15 cellular contexts compared by ENCODE assay signal in genomic region chr2:37263839-37264238, GRCh38. TPM values are rescaled to one million over a fixed set of nuclear protein-coding genes. Genes with fewer than 3 reads are reported as not detected.
DNase-seq lines count a peak whose midpoint lies in the region; ATAC-seq and TF ChIP-seq lines count a peak whose summit lies in the region.
"Had no signal": no experiment of that assay in that cellular context is flagged by ENCODE, and none has a peak within 500 bp of the region (broad histone marks: within the 10 kb centered on the region; RNA-seq: fewer than 3 reads in every experiment).

No MANE protein-coding gene starts in this region.

- H3K18ac ChIP-seq in mesendoderm (ENCODE audit: low read length), result no peak overlapping the region

- H3K27ac Mint-ChIP-seq in GM23338, result no peak overlapping the region
- H3K27ac Mint-ChIP-seq in central memory CD8-positive, alpha-beta T cell (ENCODE audit: low read depth), result peak overlapping the region; percentile 8
- H3K27ac Mint-ChIP-seq in stimulated activated memory B cell treated with anti-CD40 and anti-IgM and Interleukin-4, amounts not matched to agents 10 μg/mL and 1 μg/mL and 100 μg/mL, for 72 hours, result no peak overlapping the region
- H3K27ac Mint-ChIP-seq: B cell had no signal

- no peak overlapping the region for H3K4ac ChIP-seq in mesendoderm (ENCODE audit: low read depth, low read length)

- peaks cover 4% of the 10 kb centered on the region for H3K27me3 Mint-ChIP-seq in GM23338 (ENCODE audit: insufficient read depth, low read depth, poor library complexity)
- H3K27me3 Mint-ChIP-seq in central memory CD8-positive, alpha-beta T cell, result no peaks in the 10 kb centered on the region
- no peaks in the 10 kb centered on the region for H3K27me3 Mint-ChIP-seq in stimulated activated memory B cell treated with anti-CD40 and anti-IgM and Interleukin-4, amounts not matched to agents 10 μg/mL and 1 μg/mL and 100 μg/mL, for 72 hours
- H3K27me3 Mint-ChIP-seq: B cell; CD4-positive, alpha-beta memory T cell had no signal

- no peak overlapping the region for H2AK5ac ChIP-seq in mesendoderm (ENCODE audit: low read length)

- 0 out of 2 replicates have a peak, but pooled peaks cover 3% of the 10 kb centered on the region for H3F3A ChIP-seq in GM23338 (replicated peaks; ENCODE audit: low read depth)

- H4K5ac ChIP-seq in mesendoderm (ENCODE audit: low read length), result no peak overlapping the region

- H3K56ac ChIP-seq in mesendoderm (ENCODE audit: low read length), result no peak overlapping the region

- H3K27me3 ChIP-seq in GM23338 (ENCODE audit: insufficient read depth) (no peaks in the 10 kb centered on the region), mesendoderm (ENCODE audit: insufficient read depth, low read length, poor library complexity) (no peaks in the 10 kb centered on the region)

- no peaks in the 10 kb centered on the region for H3K9me3 Mint-ChIP-seq in GM23338
- H3K9me3 Mint-ChIP-seq in central memory CD8-positive, alpha-beta T cell, result no peaks in the 10 kb centered on the region
- H3K9me3 Mint-ChIP-seq in stimulated activated memory B cell treated with anti-CD40 and anti-IgM and Interleukin-4, amounts not matched to agents 10 μg/mL and 1 μg/mL and 100 μg/mL, for 72 hours, result no peaks in the 10 kb centered on the region
- H3K9me3 Mint-ChIP-seq: CD4-positive, alpha-beta memory T cell; H9 had no signal

- no peak overlapping the region for H3K23ac ChIP-seq in mesendoderm (ENCODE audit: low read length)

- H2AFZ ChIP-seq in GM23338, result no peak overlapping the region

- no peak overlapping the region for H3K4me3 ChIP-seq in GM23338
- no peak overlapping the region for H3K4me3 ChIP-seq in mesendoderm (ENCODE audit: low read length)

- peak; percentile 25 to 57; a peak in 3 of 4 replicates for TF ChIP-seq CTCF in GM23338 (conservative IDR thresholded peaks at IDR 0.05; ENCODE audit: low read depth in 2 of 2)

- DNase-seq in GM23338 (ENCODE audit: low spot score), result peak; percentile 43
- DNase-seq in NAMALWA (ENCODE audit: low spot score), result peak; percentile 21
- DNase-seq in central memory CD8-positive, alpha-beta T cell (ENCODE audit: low spot score in 2 of 2), result no peak
- peak; percentile 31 for DNase-seq in mesendoderm
- DNase-seq in DMS 273 (lab: John Stamatoyannopoulos, UW; ENCODE audit: unreplicated experiment), result no peak
- no peak for DNase-seq in HuH-7.5 (ENCODE audit: low spot score)
- DNase-seq: CD4-positive, alpha-beta memory T cell; H9; NCI-H1092 treated with DMSO at 0.1 percent for 48 hours; NCI-H1694 treated with DMSO at 0.1 percent for 48 hours; NCI-H774 had no signal

- no peak overlapping the region for H3K9ac ChIP-seq in mesendoderm (ENCODE audit: low read length)

- H2BK15ac ChIP-seq in mesendoderm (replicated peaks; ENCODE audit: low read depth), result no peak overlapping the region

- no peaks in the 10 kb centered on the region for H3K9me2 ChIP-seq in GM23338 (ENCODE audit: insufficient read depth)

- H3K36me3 ChIP-seq in GM23338 (ENCODE audit: insufficient read depth) (peaks cover 16% of the 10 kb centered on the region), mesendoderm (ENCODE audit: control insufficient read depth, insufficient read depth, low read length) (peaks cover 3% of the 10 kb centered on the region)

- H3K79me2 ChIP-seq in GM23338 (replicated peaks; ENCODE audit: insufficient read depth) (no peaks in the 10 kb centered on the region), mesendoderm (ENCODE audit: control insufficient read depth, insufficient read depth, low read length) (no peaks in the 10 kb centered on the region)

- H4K20me1 ChIP-seq in GM23338 (replicated peaks; ENCODE audit: insufficient read depth), result no peaks in the 10 kb centered on the region; the same call in 1 of the 2 replicates

- H3K4me1 Mint-ChIP-seq in GM23338, result peaks cover 16% of the 10 kb centered on the region
- no peaks in the 10 kb centered on the region for H3K4me1 Mint-ChIP-seq in central memory CD8-positive, alpha-beta T cell
- peaks cover 17% of the 10 kb centered on the region for H3K4me1 Mint-ChIP-seq in stimulated activated memory B cell treated with anti-CD40 and anti-IgM and Interleukin-4, amounts not matched to agents 10 μg/mL and 1 μg/mL and 100 μg/mL, for 72 hours

- H3K4me1 ChIP-seq in GM23338 (ENCODE audit: insufficient read depth) (peaks cover 9% of the 10 kb centered on the region), mesendoderm (ENCODE audit: control insufficient read depth, low read depth, low read length) (no peaks in the 10 kb centered on the region)

- no peak overlapping the region for H4K8ac ChIP-seq in mesendoderm (ENCODE audit: low read depth, low read length)

- H3K36me3 Mint-ChIP-seq in GM23338 (ENCODE audit: low read depth), result peaks cover 19% of the 10 kb centered on the region
- peaks cover 21% of the 10 kb centered on the region for H3K36me3 Mint-ChIP-seq in central memory CD8-positive, alpha-beta T cell (ENCODE audit: insufficient read depth)
- H3K36me3 Mint-ChIP-seq in stimulated activated memory B cell treated with anti-CD40 and anti-IgM and Interleukin-4, amounts not matched to agents 10 μg/mL and 1 μg/mL and 100 μg/mL, for 72 hours, result peaks cover 41% of the 10 kb centered on the region

- no peak overlapping the region for H2BK5ac ChIP-seq in mesendoderm (ENCODE audit: low read length)

- H3K4me3 Mint-ChIP-seq in GM23338, result no peak overlapping the region
- no peak overlapping the region for H3K4me3 Mint-ChIP-seq in central memory CD8-positive, alpha-beta T cell
- no peak overlapping the region for H3K4me3 Mint-ChIP-seq in stimulated activated memory B cell treated with anti-CD40 and anti-IgM and Interleukin-4, amounts not matched to agents 10 μg/mL and 1 μg/mL and 100 μg/mL, for 72 hours
- H3K4me3 Mint-ChIP-seq: B cell; CD4-positive, alpha-beta memory T cell; H9 had no signal

- H3K79me1 ChIP-seq in mesendoderm (ENCODE audit: low read length), result no peaks in the 10 kb centered on the region

- no peak overlapping the region for H2BK120ac ChIP-seq in mesendoderm (ENCODE audit: low read depth, low read length)

- peak; percentile 62 for ATAC-seq in GM23338
- ATAC-seq in central memory CD8-positive, alpha-beta T cell (replicated peaks; ENCODE audit: extremely low read depth, poor library complexity, severe bottlenecking), result no peak
- ATAC-seq in stimulated activated memory B cell treated with anti-CD40 and anti-IgM and Interleukin-4, amounts not matched to agents 10 μg/mL and 1 μg/mL and 100 μg/mL, for 72 hours, result no peak
- ATAC-seq: Panc1, Right ventricle myocardium inferior had no signal

- H3K27ac ChIP-seq in GM23338 (ENCODE audit: low read depth) (no peak overlapping the region), mesendoderm (ENCODE audit: low read depth, low read length) (no peak overlapping the region)

- no CpG with 5 or more reads among the region's 2 CpGs for WGBS in mesendoderm (ENCODE audit: extremely low coverage, insufficient coverage, low lambda C conversion rate)

- no peak overlapping the region for H3K4me2 ChIP-seq in GM23338
- no peak overlapping the region for H3K4me2 ChIP-seq in mesendoderm (ENCODE audit: low read length)

TF ChIP-seq in GM23338, 12 proteins besides CTCF, POLR2A, EP300 and RAD21 (continues in another document):
- TF ChIP-seq ZNF331 (CRISPR knock-in tag; IDR thresholded peaks at IDR 0.05; ENCODE audit: low read depth) (no peak), EZH2 (IDR thresholded peaks at IDR 0.05; ENCODE audit: low read depth, unreplicated experiment) (no peak), NANOG (IDR thresholded peaks at IDR 0.05; ENCODE audit: borderline replicate concordance) (no peak), CREB1 (CRISPR knock-in tag; IDR thresholded peaks at IDR 0.05; ENCODE audit: low read depth) (no peak)

RNA-seq across cellular contexts. Expression of gene NDUFAF7, which starts 32.4 kb away (rescaled TPM):
- total RNA-seq in GM23338 (2014; rRNA removed; shearing (Covaris generic)), result 47.4 and 52.8 TPM in 2 replicates
- polyA plus RNA-seq in GM23338 (2016; fragmentation: Nextera tagmentation; extraction: Ambion mirVana), result 44.3 and 58.2 TPM in 2 replicates
- 14.8 TPM for polyA plus RNA-seq in mesendoderm (2013, experiment 1 of 2)
- 14.3 TPM for polyA plus RNA-seq in mesendoderm (2013, experiment 2 of 2)

RNA-seq across cellular contexts. Expression of gene CEBPZ, which starts 32.4 kb away (rescaled TPM):
- total RNA-seq in GM23338 (2014; rRNA removed; shearing (Covaris generic)), result 133 and 135 TPM in 2 replicates
- 173 and 185 TPM in 2 replicates for polyA plus RNA-seq in GM23338 (2016; fragmentation: Nextera tagmentation; extraction: Ambion mirVana)
- polyA plus RNA-seq in mesendoderm (2013, experiment 1 of 2), result 101 TPM
- 105 TPM for polyA plus RNA-seq in mesendoderm (2013, experiment 2 of 2)

Comparison
In these comparisons a context has a peak if more than half of its experiments do, and no peak if none do; other contexts are left out.
1. DNase-seq: peak in GM23338 (single experiment), NAMALWA (single experiment) and mesendoderm (single experiment); none in central memory CD8-positive, alpha-beta T cell (0 of 2), DMS 273 (single experiment) and HuH-7.5 (single experiment).